18 cellular contexts compared by ENCODE assay signal in genomic region chr19:58509731-58510083, GRCh38.
"Had no signal": no experiment of that assay in that cellular context is flagged by ENCODE, and none has a peak within 500 bp of the region (broad histone marks: within the 10 kb centered on the region; RNA-seq: fewer than 3 reads in every experiment).

No MANE protein-coding gene starts in this region.

- DNase-seq: activated CD4-positive, alpha-beta memory T cell treated with anti-CD3 and anti-CD28 coated beads for 36 hours; activated CD4-positive, alpha-beta T cell treated with anti-CD3 and anti-CD28 coated beads for 36 hours; activated naive CD4-positive, alpha-beta T cell treated with Interleukin-2 at 50 U/mL for 16 hours; activated T-cell treated with anti-CD3 and anti-CD28 coated beads for 4 hours; body of pancreas; caudate nucleus; effector memory CD8-positive, alpha-beta T cell; foreskin melanocyte; glutamatergic neuron; hippocampal formation; islet precursor cell; stomach; T-helper 1 cell; T-helper 9 cell; trophoblast cell; WERI-Rb-1 had no signal

- H3K4me3 ChIP-seq: body of pancreas, neural progenitor cell, stomach had no signal

- H3K36me3 ChIP-seq: neural progenitor cell, WERI-Rb-1 had no signal

- H2AFZ ChIP-seq: neural progenitor cell had no signal

- H3K9ac ChIP-seq: neural progenitor cell had no signal

- H3K4me2 ChIP-seq: neural progenitor cell had no signal

- H3K27me3 ChIP-seq: body of pancreas, neural progenitor cell, stomach had no signal

- H3K9me3 ChIP-seq: body of pancreas had no signal

- ATAC-seq: activated CD4-positive, alpha-beta T cell treated with anti-CD3 and anti-CD28 coated beads for 36 hours; body of pancreas; effector memory CD8-positive, alpha-beta T cell had no signal

- H3K27ac ChIP-seq: body of pancreas, epithelial cell of prostate, neural progenitor cell, stomach, WERI-Rb-1 had no signal
